In the genomic region with DNA sequence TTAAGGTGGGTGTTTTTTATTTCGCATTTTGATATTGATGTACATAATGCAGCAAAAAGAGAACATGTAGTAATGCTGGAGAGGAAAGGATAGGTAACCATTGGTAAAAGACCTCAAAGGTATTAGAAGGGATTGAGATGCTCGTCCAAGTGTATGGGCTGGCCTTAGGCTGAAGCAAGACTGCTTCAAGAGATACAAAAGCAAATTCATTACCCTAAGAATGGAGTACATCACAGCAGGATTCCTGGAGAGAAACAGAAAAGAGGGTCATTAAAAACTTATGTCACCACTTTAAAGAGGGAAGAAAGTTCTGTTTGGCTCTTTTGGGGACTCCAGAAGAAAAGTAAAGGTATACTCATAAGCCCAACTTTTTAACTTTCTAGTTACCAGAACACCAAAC, we compare ENCODE assay signal across 1 cellular context.
A peak's percentile ranks its signal among the peaks of the same experiment; 100 is the strongest.
TF ChIP-seq lines count a peak whose summit lies in the region.

No MANE protein-coding gene starts in this region.

TF ChIP-seq in GM23338, 12 proteins besides CTCF, POLR2A, EP300 and RAD21 (continued from another document):
- peak; percentile 72 for TF ChIP-seq ZNF462 (CRISPR knock-in tag; IDR thresholded peaks at IDR 0.05)
- TF ChIP-seq NANOG (IDR thresholded peaks at IDR 0.05; ENCODE audit: borderline replicate concordance): 0 out of 2 replicates have a peak, but pooled peaks have one; percentile 8
- no peak for TF ChIP-seq STAT1 (IDR thresholded peaks at IDR 0.05; ENCODE audit: unreplicated experiment)
- no peak for TF ChIP-seq REST (IDR thresholded peaks at IDR 0.05; ENCODE audit: unreplicated experiment)
- TF ChIP-seq JUNB (IDR thresholded peaks at IDR 0.05; ENCODE audit: unreplicated experiment): no peak
- no peak for TF ChIP-seq EZH2 (IDR thresholded peaks at IDR 0.05; ENCODE audit: low read depth, unreplicated experiment)
- no peak for TF ChIP-seq POLR2AphosphoS5 (IDR thresholded peaks at IDR 0.05; ENCODE audit: low read depth)
